Comparison of ENCODE assay signal across 2 cellular contexts in genomic region chr14:37340353-37340752, GRCh38.
TF ChIP-seq lines count a peak whose summit lies in the region.

No MANE protein-coding gene starts in this region.

TF ChIP-seq in WTC11, 78 proteins besides CTCF, POLR2A, EP300 and RAD21 (continued from another document):
- TF ChIP-seq, protein P1, sequence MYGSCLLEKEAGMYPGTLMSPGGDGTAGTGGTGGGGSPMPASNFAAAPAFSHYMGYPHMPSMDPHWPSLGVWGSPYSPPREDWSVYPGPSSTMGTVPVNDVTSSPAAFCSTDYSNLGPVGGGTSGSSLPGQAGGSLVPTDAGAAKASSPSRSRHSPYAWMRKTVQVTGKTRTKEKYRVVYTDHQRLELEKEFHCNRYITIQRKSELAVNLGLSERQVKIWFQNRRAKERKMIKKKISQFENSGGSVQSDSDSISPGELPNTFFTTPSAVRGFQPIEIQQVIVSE (CRISPR knock-in tag; IDR thresholded peaks at IDR 0.05; ENCODE audit: borderline replicate concordance): no peak

TF ChIP-seq in HepG2, 621 proteins besides CTCF, POLR2A, EP300 and RAD21 (continued from another document):
- 0 out of 2 replicates have a peak, but pooled peaks have one; percentile 71 for TF ChIP-seq TSC22D2 (CRISPR knock-in tag; IDR thresholded peaks at IDR 0.05; ENCODE audit: borderline replicate concordance)
- peak; percentile 15; the same call in 1 of the 2 replicates for TF ChIP-seq SALL1 (CRISPR knock-in tag; IDR thresholded peaks at IDR 0.05)
- peak; percentile 34; the same call in 1 of the 2 replicates for TF ChIP-seq EHMT2 (IDR thresholded peaks at IDR 0.05; ENCODE audit: borderline replicate concordance, low read depth, low read length)
- TF ChIP-seq ZNF709 (CRISPR knock-in tag; IDR thresholded peaks at IDR 0.05): no peak
- TF ChIP-seq ZNF121 (CRISPR knock-in tag; IDR thresholded peaks at IDR 0.05): peak; percentile 99
- 0 out of 2 replicates have a peak, but pooled peaks have one; percentile 28 for TF ChIP-seq KDM1A (CRISPR knock-in tag; IDR thresholded peaks at IDR 0.05)
- TF ChIP-seq ZNF331 (CRISPR knock-in tag; IDR thresholded peaks at IDR 0.05): 0 out of 2 replicates have a peak, but pooled peaks have one; percentile 41
- TF ChIP-seq SMC3 (IDR thresholded peaks at IDR 0.05; ENCODE audit: low read length): peak; percentile 48
- TF ChIP-seq ZMYM4 (CRISPR knock-in tag; IDR thresholded peaks at IDR 0.05): peak; percentile 73
- no peak for TF ChIP-seq NFATC3 (CRISPR knock-in tag; IDR thresholded peaks at IDR 0.05)
- no peak for TF ChIP-seq TEAD2 (CRISPR knock-in tag; IDR thresholded peaks at IDR 0.05)
